Comparison of ENCODE assay signal across 21 cellular contexts in genomic region chr5:93336330-93337110, GRCh38.
DNase-seq lines count a peak whose midpoint lies in the region; ATAC-seq, FAIRE-seq and TF ChIP-seq lines count a peak whose summit lies in the region.
"Had no signal": no experiment of that assay in that cellular context is flagged by ENCODE, and none has a peak within 500 bp of the region (broad histone marks: within the 10 kb centered on the region; RNA-seq: fewer than 3 reads in every experiment).

No MANE protein-coding gene starts in this region.

- H3K27ac ChIP-seq in ACC112 (ENCODE audit: low read depth, low read length) (peak overlapping the region; percentile 33; the same call in 1 of the 2 replicates), RWPE2 (ENCODE audit: poor library complexity, severe bottlenecking) (peak overlapping the region; percentile 16), testis (no peak overlapping the region), kidney (ENCODE audit: low read depth in 2 of 2, low read length in 2 of 2) (no peak overlapping the region)
- H3K27ac ChIP-seq: HL-60 had no signal

- H3K27me3 ChIP-seq in ACC112 (ENCODE audit: insufficient read depth, low read length) (no peaks in the 10 kb centered on the region), RWPE2 (ENCODE audit: insufficient read depth, poor library complexity, severe bottlenecking) (no peaks in the 10 kb centered on the region), testis (no peaks in the 10 kb centered on the region)
- H3K27me3 ChIP-seq: MG63 had no signal

- H3K36me3 ChIP-seq in ACC112 (ENCODE audit: insufficient read depth, low read length) (no peaks in the 10 kb centered on the region), RWPE2 (ENCODE audit: low read depth) (no peaks in the 10 kb centered on the region), testis (ENCODE audit: low read depth, missing control alignments) (no peaks in the 10 kb centered on the region), kidney (ENCODE audit: control insufficient read depth in 1 of 2, insufficient read depth in 2 of 2, low read length in 2 of 2) (no peaks in the 10 kb centered on the region)
- H3K36me3 ChIP-seq: MG63 had no signal

- TF ChIP-seq POLR2A in testis (IDR thresholded peaks at IDR 0.05): no peak

- no peaks in the 10 kb centered on the region for H3K9me3 ChIP-seq in RWPE2 (ENCODE audit: severe bottlenecking)
- H3K9me3 ChIP-seq in testis: no peaks in the 10 kb centered on the region
- H3K9me3 ChIP-seq in kidney (ENCODE audit: control insufficient read depth in 1 of 2, low read length in 2 of 2): no peaks in the 10 kb centered on the region

- TF ChIP-seq CTCF in RWPE2 (IDR thresholded peaks at IDR 0.05; ENCODE audit: poor library complexity, severe bottlenecking) (no peak), testis (IDR thresholded peaks at IDR 0.05) (no peak), kidney (IDR thresholded peaks at IDR 0.05; ENCODE audit: borderline replicate concordance, extremely low read depth, insufficient read depth) (no peak)

- intact Hi-C loops in testis (cut with DNase I; ENCODE audit: low total_unique reads) (no loop called here), kidney (cut with DNase I) (no loop called here)

- 83 to 95% methylated on average over 3 of the region's 3 CpGs for WGBS in testis, 2 donors

- DNase-seq in RWPE2 (ENCODE audit: low spot score) (no peak), fibroblast of peridontal ligament (ENCODE audit: extremely low read depth) (peak; percentile 50), testis (no peak), kidney (no peak), middle frontal gyrus (ENCODE audit: extremely low spot score, low spot score) (no peak)
- DNase-seq: 8988T, Calu3, DMS79 treated with DMSO at 0.1 percent for 48 hours, GDM1, H7, KBM-7, MG63, NCI-H1105, NCI-H187 treated with DMSO at 0.1 percent for 48 hours, NCI-H446 had no signal

- no peaks in the 10 kb centered on the region for H3K4me1 ChIP-seq in ACC112 (ENCODE audit: control insufficient read depth, insufficient read depth, low read length, unreplicated experiment)
- peaks cover 9% of the 10 kb centered on the region for H3K4me1 ChIP-seq in RWPE2 (ENCODE audit: insufficient read depth, poor library complexity, severe bottlenecking)
- peaks cover 7% of the 10 kb centered on the region for H3K4me1 ChIP-seq in testis
- no peaks in the 10 kb centered on the region for H3K4me1 ChIP-seq in kidney (ENCODE audit: control insufficient read depth in 1 of 2, insufficient read depth in 1 of 2, low read depth in 1 of 2, low read length in 2 of 2)

- no peak overlapping the region for H2AFZ ChIP-seq in ACC112 (ENCODE audit: low read length, unreplicated experiment)

- H3K9ac ChIP-seq in kidney (ENCODE audit: low read length in 2 of 2): no peak overlapping the region

- peak; percentile 57 for ATAC-seq in GM21447 (IDR thresholded peaks at IDR 0.05; ENCODE audit: unreplicated experiment)
- ATAC-seq in RWPE2 (ENCODE audit: low read depth): no peak; the same call in 2 of the 3 replicates
- no peak for ATAC-seq in GM19467 (IDR thresholded peaks at IDR 0.05; ENCODE audit: unreplicated experiment)
- ATAC-seq: Right ventricle myocardium inferior, SK-N-SH treated with all-trans-retinoic acid at 6 μM for 48 hours had no signal

- H3K79me2 ChIP-seq in ACC112 (ENCODE audit: control insufficient read depth, insufficient read depth, low read length, unreplicated experiment): no peaks in the 10 kb centered on the region

- H3K4me3 ChIP-seq in ACC112 (ENCODE audit: low read depth, low read length) (no peak overlapping the region), RWPE2 (ENCODE audit: severe bottlenecking) (no peak overlapping the region), testis (no peak overlapping the region), kidney (ENCODE audit: low read length in 2 of 2) (no peak overlapping the region)
- H3K4me3 ChIP-seq: MG63 had no signal

- FAIRE-seq in kidney (lab: Jason Lieb, UNC): no peak

Comparison
In these comparisons a context has a peak if more than half of its experiments do, and no peak if none do; other contexts are left out.
1. H3K27ac ChIP-seq: peak in ACC112 (single experiment) and RWPE2 (single experiment); none in testis (0 of 2) and kidney (0 of 2).